In genomic region chr1:23664837-23665795, GRCh38 we compare ENCODE assay signal across 9 cellular contexts. TPM values are rescaled to one million over a fixed set of nuclear protein-coding genes. Genes with fewer than 3 reads are reported as not detected.
A peak's percentile ranks its signal among the peaks of the same experiment; 100 is the strongest.
DNase-seq lines count a peak whose midpoint lies in the region; ATAC-seq and TF ChIP-seq lines count a peak whose summit lies in the region.
"Had no signal": no experiment of that assay in that cellular context is flagged by ENCODE, and none has a peak within 500 bp of the region (broad histone marks: within the 10 kb centered on the region; RNA-seq: fewer than 3 reads in every experiment).

No MANE protein-coding gene starts in this region.

- H3K18ac ChIP-seq in IMR-90 (ENCODE audit: low read depth, low read length), result no peak overlapping the region

- peak overlapping the region; percentile 17 for H2AFZ ChIP-seq in IMR-90 (replicated peaks; ENCODE audit: low read length, poor library complexity)

- no peak overlapping the region for H2AK9ac ChIP-seq in IMR-90 (replicated peaks; ENCODE audit: low read depth, low read length, poor library complexity)

- CTCF ChIA-PET in IMR-90 (lab: Yijun Ruan, JAX) (interaction anchor here (0.6 to 2.0 kb wide), 6 partner anchors 9 to 74 kb away, joined by 3 to 6 read pairs (median 4); no protein-coding TSS in a partner anchor), WTC11 (lab: Charles Lee) (interaction anchor here (0.6 to 3.5 kb wide), 15 partner anchors 8 to 1149 kb away, joined by 3 to 17 read pairs (median 4); partner anchors contain the start of gene E2F2)

- H3K27ac ChIP-seq in IMR-90 (ENCODE audit: insufficient read depth, low read length), result no peak overlapping the region

- peaks cover 3% of the 10 kb centered on the region; the same call in 1 of the 2 replicates for H3K4me1 Mint-ChIP-seq in WTC11

- POLR2A ChIA-PET in IMR-90 (lab: Charles Lee; ENCODE audit: unreplicated experiment), result interaction anchor here (0.6 kb wide), 1 partner anchor 20 kb away, joined by 3 read pairs; no protein-coding TSS in a partner anchor
- POLR2A ChIA-PET in WTC11 (lab: Charles Lee), result no interaction called here

- no peak overlapping the region for H4K5ac ChIP-seq in IMR-90 (ENCODE audit: low read depth, low read length)

- H3K4me2 ChIP-seq in IMR-90 (ENCODE audit: low read depth, low read length), result no peak overlapping the region

- H3K36me3 Mint-ChIP-seq in WTC11, result no peaks in the 10 kb centered on the region
- H3K36me3 Mint-ChIP-seq: CD4-positive, alpha-beta memory T cell had no signal

- 75% methylated on average over 6 of the region's 11 CpGs; no CpG with 5 or more reads in 1 of the 2 experiments for WGBS in IMR-90 (ENCODE audit: extremely low coverage in 2 of 2, insufficient read length in 1 of 2), 2 experiments

- no peak overlapping the region for H3K4me3 ChIP-seq in IMR-90 (ENCODE audit: insufficient read depth, low read depth, low read length)

- no peak overlapping the region for H4K91ac ChIP-seq in IMR-90 (ENCODE audit: insufficient read depth, low read depth, low read length)

- no peak overlapping the region for H4K8ac ChIP-seq in IMR-90 (ENCODE audit: low read depth in 2 of 2, low read length in 2 of 2)

- intact Hi-C loops in IMR-90 (cut with micrococcal nuclease), result loop anchor here (5.0 kb wide), 1 partner anchor 168 kb away; no protein-coding TSS in a partner anchor

- H2BK15ac ChIP-seq in IMR-90 (ENCODE audit: low read depth, low read length), result no peak overlapping the region

- H3K4ac ChIP-seq in IMR-90 (ENCODE audit: low read depth, low read length), result no peak overlapping the region

- dilution Hi-C loops in IMR-90 (cut with HindIII; ENCODE audit: low sequenced_read_pairs, unreplicated experiment), result no loop called here

- no peak overlapping the region for H2BK5ac ChIP-seq in IMR-90 (ENCODE audit: low read depth, low read length, poor library complexity, severe bottlenecking)

- no peak overlapping the region for H3K9ac ChIP-seq in IMR-90 (ENCODE audit: low read depth, low read length)

- no peaks in the 10 kb centered on the region for H3K36me3 ChIP-seq in IMR-90 (ENCODE audit: control insufficient read depth, insufficient read depth, low read length)

- no peaks in the 10 kb centered on the region for H3K9me3 ChIP-seq in IMR-90 (ENCODE audit: control insufficient read depth, insufficient read depth, low read length)

- H3K4me3 Mint-ChIP-seq in WTC11, result no peak overlapping the region
- H3K4me3 Mint-ChIP-seq: CD4-positive, alpha-beta memory T cell had no signal

- H3K14ac ChIP-seq in IMR-90 (replicated peaks; ENCODE audit: low read depth, low read length), result no peak overlapping the region

- no peak for TF ChIP-seq POLR2A in IMR-90 (IDR thresholded peaks at IDR 0.05; ENCODE audit: low read depth, low read length)

- no TSS peak for BruUV-seq in IMR-90 (replicated peaks; lab: Mats Ljungman, UMichigan)

- ATAC-seq in IMR-90 (ENCODE audit: low read depth), result no peak
- peak; percentile 56 for ATAC-seq in WTC11
- no peak for ATAC-seq in HG02763 (IDR thresholded peaks at IDR 0.05; ENCODE audit: unreplicated experiment)
- ATAC-seq in HG02852 (IDR thresholded peaks at IDR 0.05; ENCODE audit: unreplicated experiment), result no peak

- no peak overlapping the region for H3K23ac ChIP-seq in IMR-90 (ENCODE audit: low read depth, low read length)

- no peak overlapping the region for H3K56ac ChIP-seq in IMR-90 (ENCODE audit: extremely low read depth, insufficient read depth, low read length)

- H3K79me1 ChIP-seq in IMR-90 (ENCODE audit: low read depth in 1 of 2, low read length in 2 of 2), result no peaks in the 10 kb centered on the region

- no peak overlapping the region for H2BK120ac ChIP-seq in IMR-90 (ENCODE audit: low read depth, low read length)

- in situ Hi-C loops in IMR-90 (cut with MboI; ENCODE audit: low sequenced_read_pairs), result no loop called here

- no peak overlapping the region for H3K27ac Mint-ChIP-seq in WTC11

- H3K9me1 ChIP-seq in IMR-90 (ENCODE audit: insufficient read depth, low read length), result no peaks in the 10 kb centered on the region

- H2BK20ac ChIP-seq in IMR-90 (ENCODE audit: low read depth, low read length), result no peak overlapping the region

- no peaks in the 10 kb centered on the region for H3K4me1 ChIP-seq in IMR-90 (ENCODE audit: control insufficient read depth, insufficient read depth, low read length)

- H3K9me3 Mint-ChIP-seq in WTC11, result no peaks in the 10 kb centered on the region
- H3K9me3 Mint-ChIP-seq: CD4-positive, alpha-beta memory T cell had no signal

- TF ChIP-seq RAD21 in IMR-90 (IDR thresholded peaks at IDR 0.05; ENCODE audit: low read length), result peak; percentile 43

- H4K20me1 ChIP-seq in IMR-90 (ENCODE audit: insufficient read depth, low read length), result no peaks in the 10 kb centered on the region

- TF ChIP-seq CTCF in IMR-90 (conservative IDR thresholded peaks at IDR 0.05; ENCODE audit: low read depth, low read length) (peak; percentile 40), WTC11 (IDR thresholded peaks at IDR 0.05) (peak; percentile 62)

- DNase-seq in NCI-H146 (lab: John Stamatoyannopoulos, UW) (peak; percentile 36), NCI-H146 treated with DMSO at 0.1 percent for 48 hours (lab: John Stamatoyannopoulos, UW; ENCODE audit: unreplicated experiment) (no peak), IMR-90 (no peak), WTC11 (ENCODE audit: low spot score) (peak; percentile 16), kidney glomerular epithelial cell (lab: John Stamatoyannopoulos, UW) (peak; percentile 4), activated gamma-delta T cell (lab: John Stamatoyannopoulos, UW) (no peak)

- no peak overlapping the region for H2AK5ac ChIP-seq in IMR-90 (ENCODE audit: low read depth, low read length)

- H3K27me3 ChIP-seq in IMR-90 (ENCODE audit: control insufficient read depth, insufficient read depth, low read length), result peaks cover 12% of the 10 kb centered on the region

- no peaks in the 10 kb centered on the region for H3K27me3 Mint-ChIP-seq in WTC11 (ENCODE audit: low read depth)

TF ChIP-seq in IMR-90, 13 proteins besides CTCF, POLR2A, EP300 and RAD21:
- no peak for TF ChIP-seq MXI1 (IDR thresholded peaks at IDR 0.05; ENCODE audit: borderline replicate concordance, low read depth, low read length)
- peak; percentile 36; the same call in 1 of the 2 replicates for TF ChIP-seq SMC3 (IDR thresholded peaks at IDR 0.05; ENCODE audit: low read depth, low read length)

TF ChIP-seq in WTC11, 78 proteins besides CTCF, POLR2A, EP300 and RAD21:
- no peak for TF ChIP-seq OVOL2 (CRISPR knock-in tag; IDR thresholded peaks at IDR 0.05; ENCODE audit: borderline replicate concordance)

RNA-seq across cellular contexts. Expression of gene RPL11, which starts 26.5 kb away (rescaled TPM):
- total RNA-seq in IMR-90 (2012; rRNA removed) (452 and 980 TPM in 2 replicates), WTC11 (2021) (1,406 to 1,500 TPM (median 1,442 TPM) in 3 replicates)
- 1,692 and 1,751 TPM in 2 replicates for polyA plus RNA-seq in IMR-90 (2012; rRNA removed)
- 209 and 733 TPM in 2 replicates for polyA plus RNA-seq in IMR-90 (2012; cell fraction: cytosol; rRNA removed)
- 34.7 and 396 TPM in 2 replicates for polyA plus RNA-seq in IMR-90 (2012; cell fraction: nucleus; rRNA removed; ENCODE audit: low replicate concordance)

Comparison
In these comparisons a context has a peak if more than half of its experiments do, and no peak if none do; other contexts are left out.
1. DNase-seq: peak in NCI-H146 (single experiment), WTC11 (single experiment) and kidney glomerular epithelial cell (single experiment); none in NCI-H146 treated with DMSO at 0.1 percent for 48 hours (single experiment), IMR-90 (single experiment) and activated gamma-delta T cell (single experiment).